In the genomic region with DNA sequence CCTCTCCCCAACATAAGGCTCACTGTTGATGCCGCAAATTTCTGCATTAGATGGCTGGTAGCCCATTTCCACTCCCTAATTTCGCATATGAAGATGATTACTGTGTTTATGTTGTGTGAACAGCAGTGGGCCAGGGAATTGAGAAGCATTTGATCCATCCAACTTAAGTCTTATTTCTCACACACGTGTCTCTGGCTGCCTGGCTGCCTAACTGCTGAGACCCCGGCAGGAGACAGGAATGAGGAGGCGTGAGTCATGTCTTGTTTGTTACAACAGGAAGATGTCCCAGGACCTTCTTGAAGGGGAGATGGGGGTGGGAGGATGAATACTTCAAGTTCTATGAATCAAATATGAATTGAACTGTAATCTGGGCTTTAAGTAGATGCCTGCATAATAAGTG, we compare ENCODE assay signal across 16 cellular contexts.
DNase-seq lines count a peak whose midpoint lies in the region; ATAC-seq and TF ChIP-seq lines count a peak whose summit lies in the region.
"Had no signal": no experiment of that assay in that cellular context is flagged by ENCODE, and none has a peak within 500 bp of the region (broad histone marks: within the 10 kb centered on the region; RNA-seq: fewer than 3 reads in every experiment).

No MANE protein-coding gene starts in this region.

- CTCF ChIA-PET in activated CD8-positive, alpha-beta T cell treated with anti-CD3 and anti-CD28 coated beads for 36 hours (lab: Charles Lee) = no interaction called here

- no peak overlapping the region for H3K27ac ChIP-seq in fibroblast of lung (ENCODE audit: insufficient read depth, low read length)
- no peak overlapping the region for H3K27ac ChIP-seq in osteoblast (ENCODE audit: low read depth, low read length)
- H3K27ac ChIP-seq: heart right ventricle, HL-60, lower lobe of right lung, neutrophil, testis had no signal

- H3K27me3 Mint-ChIP-seq in activated CD8-positive, alpha-beta T cell treated with anti-CD3 and anti-CD28 coated beads for 36 hours = peaks cover 21% of the 10 kb centered on the region

- H3K79me2 ChIP-seq in fibroblast of lung (ENCODE audit: control insufficient read depth, insufficient read depth, low read length) (no peaks in the 10 kb centered on the region), osteoblast (ENCODE audit: insufficient read depth, low read length) (no peaks in the 10 kb centered on the region)

- no peaks in the 10 kb centered on the region for H3K9me3 Mint-ChIP-seq in activated CD8-positive, alpha-beta T cell treated with anti-CD3 and anti-CD28 coated beads for 36 hours
- H3K9me3 Mint-ChIP-seq: activated naive CD8-positive, alpha-beta T cell treated with anti-CD3 and anti-CD28 coated beads, Interleukin-2, amount 50 U/mL, for 24 hours had no signal

- H3K4me3 Mint-ChIP-seq in activated CD8-positive, alpha-beta T cell treated with anti-CD3 and anti-CD28 coated beads for 36 hours = no peak overlapping the region
- H3K4me3 Mint-ChIP-seq: activated naive CD8-positive, alpha-beta T cell treated with anti-CD3 and anti-CD28 coated beads, Interleukin-2, amount 50 U/mL, for 24 hours had no signal

- DNase-seq in GM04503 (ENCODE audit: low read depth) (peak; percentile 9), RPMI7951 (ENCODE audit: low read depth) (peak; percentile 59), fibroblast of lung (ENCODE audit: low read depth in 2 of 2) (peak; percentile 19 to 91), osteoblast (ENCODE audit: insufficient read length, low spot score, missing footprints) (no peak), UCSD-AML1 (lab: John Stamatoyannopoulos, UW; ENCODE audit: unreplicated experiment) (no peak)
- no peak for DNase-seq in activated CD4-positive, CD25-positive, alpha-beta regulatory T cell (lab: John Stamatoyannopoulos, UW)
- no peak for DNase-seq in activated CD8-positive, alpha-beta T cell treated with anti-CD3 and anti-CD28 coated beads for 36 hours
- DNase-seq: activated naive CD8-positive, alpha-beta T cell treated with anti-CD3 and anti-CD28 coated beads, Interleukin-2, amount 50 U/mL, for 24 hours; Caco-2; heart right ventricle; lower lobe of right lung; small intestine; testis had no signal

- no peaks in the 10 kb centered on the region for H3K9me3 ChIP-seq in fibroblast of lung (ENCODE audit: control insufficient read depth, insufficient read depth, low read depth, low read length)
- no peaks in the 10 kb centered on the region for H3K9me3 ChIP-seq in osteoblast (ENCODE audit: low read depth, low read length)
- H3K9me3 ChIP-seq: Caco-2, heart right ventricle, lower lobe of right lung, neutrophil, testis had no signal

- no peak for TF ChIP-seq CTCF in fibroblast of lung (conservative IDR thresholded peaks at IDR 0.05 in 1 of 2, IDR thresholded peaks at IDR 0.05 in 1 of 2; ENCODE audit: low read depth in 1 of 2, low read length in 2 of 2)
- no peak for TF ChIP-seq CTCF in osteoblast (IDR thresholded peaks at IDR 0.05; ENCODE audit: extremely low read depth, low read depth, low read length)
- no peak for TF ChIP-seq CTCF in activated CD8-positive, alpha-beta T cell treated with anti-CD3 and anti-CD28 coated beads for 36 hours (IDR thresholded peaks at IDR 0.05)

- H4K20me1 ChIP-seq in fibroblast of lung (ENCODE audit: control insufficient read depth, extremely low read depth, insufficient read depth, low read length) (no peaks in the 10 kb centered on the region), osteoblast (ENCODE audit: insufficient read depth, low read length) (no peaks in the 10 kb centered on the region)

- no peaks in the 10 kb centered on the region for H3K27me3 ChIP-seq in fibroblast of lung (ENCODE audit: control insufficient read depth, insufficient read depth, low read length)
- peaks cover 7% of the 10 kb centered on the region for H3K27me3 ChIP-seq in osteoblast (ENCODE audit: insufficient read depth, low read length)
- H3K27me3 ChIP-seq: neutrophil, testis had no signal

- H3K4me3 ChIP-seq in fibroblast of lung (replicated peaks in 1 of 4; ENCODE audit: control extremely low read depth in 1 of 4, insufficient read depth in 1 of 4, low read depth in 3 of 4, low read length in 4 of 4) (no peak overlapping the region), osteoblast (ENCODE audit: insufficient read depth, low read length) (no peak overlapping the region)
- H3K4me3 ChIP-seq: heart right ventricle, lower lobe of right lung, testis had no signal

- H3K4me1 ChIP-seq in fibroblast of lung (ENCODE audit: control insufficient read depth, extremely low read depth, insufficient read depth, low read length) (peaks cover 9% of the 10 kb centered on the region), osteoblast (ENCODE audit: insufficient read depth, low read length) (peaks cover 17% of the 10 kb centered on the region)
- H3K4me1 ChIP-seq: Caco-2, lower lobe of right lung, testis had no signal

- H3K4me2 ChIP-seq in fibroblast of lung (ENCODE audit: extremely low read depth, insufficient read depth, low read length) (no peak overlapping the region), osteoblast (ENCODE audit: insufficient read depth, low read length) (peak overlapping the region; percentile 40)

- H3K4me1 Mint-ChIP-seq in activated CD8-positive, alpha-beta T cell treated with anti-CD3 and anti-CD28 coated beads for 36 hours (ENCODE audit: low read depth) = no peaks in the 10 kb centered on the region
- H3K4me1 Mint-ChIP-seq: activated naive CD8-positive, alpha-beta T cell treated with anti-CD3 and anti-CD28 coated beads, Interleukin-2, amount 50 U/mL, for 24 hours had no signal

- no peak overlapping the region for H3K9ac ChIP-seq in fibroblast of lung (ENCODE audit: insufficient read depth, low read length)

- H2AFZ ChIP-seq in fibroblast of lung (ENCODE audit: low read length) (no peak overlapping the region), osteoblast (ENCODE audit: low read length) (no peak overlapping the region)

- intact Hi-C loops in activated CD8-positive, alpha-beta T cell treated with anti-CD3 and anti-CD28 coated beads for 36 hours (cut with micrococcal nuclease) = no loop called here

- H3K36me3 ChIP-seq in fibroblast of lung (ENCODE audit: control insufficient read depth, insufficient read depth, low read length) (no peaks in the 10 kb centered on the region), osteoblast (ENCODE audit: insufficient read depth, low read length) (no peaks in the 10 kb centered on the region)
- H3K36me3 ChIP-seq: heart right ventricle, lower lobe of right lung, neutrophil had no signal

- H3K27ac Mint-ChIP-seq in activated CD8-positive, alpha-beta T cell treated with anti-CD3 and anti-CD28 coated beads for 36 hours = no peak overlapping the region
- H3K27ac Mint-ChIP-seq: activated naive CD8-positive, alpha-beta T cell treated with anti-CD3 and anti-CD28 coated beads, Interleukin-2, amount 50 U/mL, for 24 hours had no signal

- POLR2A ChIA-PET in activated CD8-positive, alpha-beta T cell treated with anti-CD3 and anti-CD28 coated beads for 36 hours (lab: Charles Lee) = no interaction called here

- no peak for ATAC-seq in activated CD4-positive, CD25-positive, alpha-beta regulatory T cell treated with anti-CD3 and anti-CD28 coated beads, Interleukin-2, amount 50 U/mL, for 24 hours
- ATAC-seq in activated CD8-positive, alpha-beta T cell treated with anti-CD3 and anti-CD28 coated beads for 36 hours = no peak
- ATAC-seq: activated naive CD8-positive, alpha-beta T cell treated with anti-CD3 and anti-CD28 coated beads, Interleukin-2, amount 50 U/mL, for 24 hours; lower lobe of right lung had no signal

- no peaks in the 10 kb centered on the region for H3K36me3 Mint-ChIP-seq in activated CD8-positive, alpha-beta T cell treated with anti-CD3 and anti-CD28 coated beads for 36 hours (ENCODE audit: low read depth)

Comparison
In these comparisons a context has a peak if more than half of its experiments do, and no peak if none do; other contexts are left out.
1. DNase-seq: peak in GM04503 (single experiment), RPMI7951 (single experiment) and fibroblast of lung (2 of 2); none in osteoblast (single experiment), activated CD4-positive, CD25-positive, alpha-beta regulatory T cell (0 of 4), activated CD8-positive, alpha-beta T cell treated with anti-CD3 and anti-CD28 coated beads for 36 hours (single experiment) and UCSD-AML1 (single experiment).